1 cellular context compared by ENCODE assay signal in the genomic region with DNA sequence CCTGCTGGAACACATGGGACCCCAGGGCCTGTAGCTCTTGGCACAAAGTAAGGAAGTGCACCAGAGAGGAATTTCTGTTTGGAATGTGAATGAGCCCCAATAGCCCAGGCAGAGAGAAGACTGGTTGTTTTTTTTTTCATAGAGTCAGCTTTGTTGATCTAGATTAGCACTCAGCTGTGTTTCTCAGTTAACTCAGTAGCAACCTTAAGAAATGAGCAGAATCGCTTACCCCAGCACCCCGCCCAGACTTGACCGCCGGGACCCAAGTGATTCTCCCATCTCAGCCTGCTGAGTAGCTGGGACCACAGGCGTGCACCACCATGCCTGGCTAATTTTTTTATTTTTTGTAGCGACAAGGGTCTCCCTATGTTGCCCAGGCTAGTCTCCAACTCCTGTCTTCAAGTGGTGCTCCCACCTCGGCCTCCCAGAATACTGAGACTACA.
TF ChIP-seq lines count a peak whose summit lies in the region.

No MANE protein-coding gene starts in this region.

TF ChIP-seq in IMR-90, 13 proteins besides CTCF, POLR2A, EP300 and RAD21:
- no peak for TF ChIP-seq NFE2L2 (IDR thresholded peaks at IDR 0.05; ENCODE audit: low read depth, low read length)
- TF ChIP-seq CHD1 (IDR thresholded peaks at IDR 0.05; ENCODE audit: low read depth, low read length): no peak
- no peak for TF ChIP-seq MXI1 (IDR thresholded peaks at IDR 0.05; ENCODE audit: borderline replicate concordance, low read depth, low read length)
- no peak for TF ChIP-seq ELK1 (IDR thresholded peaks at IDR 0.05; ENCODE audit: borderline replicate concordance, low read depth, low read length)
- no peak for TF ChIP-seq RCOR1 (IDR thresholded peaks at IDR 0.05; ENCODE audit: insufficient replicate concordance, low read length)
- no peak for TF ChIP-seq MAZ (IDR thresholded peaks at IDR 0.05; ENCODE audit: borderline replicate concordance, low read depth, low read length)
- TF ChIP-seq SMC3 (IDR thresholded peaks at IDR 0.05; ENCODE audit: low read depth, low read length): no peak
- TF ChIP-seq FOS (IDR thresholded peaks at IDR 0.05; ENCODE audit: low read depth, low read length): no peak
- no peak for TF ChIP-seq CEBPB (IDR thresholded peaks at IDR 0.05; ENCODE audit: low read depth, low read length)
- no peak for TF ChIP-seq USF2 (IDR thresholded peaks at IDR 0.05; ENCODE audit: low read depth, low read length)
- no peak for TF ChIP-seq RFX5 (IDR thresholded peaks at IDR 0.05; ENCODE audit: low read depth, low read length)
- TF ChIP-seq BHLHE40 (IDR thresholded peaks at IDR 0.05; ENCODE audit: low read depth, low read length): no peak
- TF ChIP-seq MAFK (IDR thresholded peaks at IDR 0.05; ENCODE audit: low read depth, low read length): no peak
